1 cellular context compared by ENCODE assay signal in genomic region chr10:122567056-122567660, GRCh38.
TF ChIP-seq lines count a peak whose summit lies in the region.

No MANE protein-coding gene starts in this region.

TF ChIP-seq in SK-N-SH, 30 proteins besides CTCF, POLR2A, EP300 and RAD21 (continued from another document):
- TF ChIP-seq MAX (IDR thresholded peaks at IDR 0.05; ENCODE audit: low read depth) = no peak
TF ChIP-seq in SK-N-SH: peak in this region for 0.
